ENCODE assay signal across 11 cellular contexts in the genomic region with DNA sequence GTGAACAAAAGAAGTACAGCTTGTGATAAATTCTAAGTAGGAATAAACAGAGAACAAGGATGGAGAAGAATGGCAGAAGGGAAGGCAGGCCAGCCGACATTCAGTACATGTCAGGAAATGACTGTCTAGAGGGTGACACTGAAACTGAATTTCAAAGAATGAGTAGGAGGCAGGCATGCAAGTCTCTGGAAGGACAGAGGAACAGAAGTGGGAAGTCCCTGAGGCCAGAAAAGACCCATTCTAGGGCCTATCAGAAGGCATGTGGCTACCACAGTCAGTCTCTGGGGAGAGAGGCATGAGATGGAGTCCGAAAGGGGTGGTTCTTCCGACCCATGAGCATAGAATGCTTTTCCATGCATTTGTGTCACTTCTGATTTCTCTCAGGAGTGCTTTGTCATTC.
DNase-seq lines count a peak whose midpoint lies in the region; ATAC-seq and TF ChIP-seq lines count a peak whose summit lies in the region.
"Had no signal": no experiment of that assay in that cellular context is flagged by ENCODE, and none has a peak within 500 bp of the region (broad histone marks: within the 10 kb centered on the region; RNA-seq: fewer than 3 reads in every experiment).

No MANE protein-coding gene starts in this region.

- no peaks in the 10 kb centered on the region for H3K4me1 Mint-ChIP-seq in natural killer cell
- H3K4me1 Mint-ChIP-seq: CD14-positive monocyte; central memory CD8-positive, alpha-beta T cell had no signal

- no peak for TF ChIP-seq CTCF in natural killer cell (IDR thresholded peaks at IDR 0.05)

- H3K27me3 Mint-ChIP-seq in natural killer cell (ENCODE audit: low read depth in 2 of 2), result no peaks in the 10 kb centered on the region
- H3K27me3 Mint-ChIP-seq: activated T-cell treated with anti-CD3 and anti-CD28 coated beads, Interleukin-2, amount 50 U/mL, for 24 hours; central memory CD8-positive, alpha-beta T cell had no signal

- H3K27ac Mint-ChIP-seq in natural killer cell, result no peak overlapping the region
- H3K27ac Mint-ChIP-seq: activated T-cell treated with anti-CD3 and anti-CD28 coated beads, Interleukin-2, amount 50 U/mL, for 24 hours; CD14-positive monocyte had no signal

- H3K9me3 Mint-ChIP-seq in natural killer cell, result no peaks in the 10 kb centered on the region
- H3K9me3 Mint-ChIP-seq: activated T-cell treated with anti-CD3 and anti-CD28 coated beads, Interleukin-2, amount 50 U/mL, for 24 hours had no signal

- ATAC-seq in GM18498 (IDR thresholded peaks at IDR 0.05; ENCODE audit: unreplicated experiment), result peak; percentile 90
- ATAC-seq in GM19468 (IDR thresholded peaks at IDR 0.05; ENCODE audit: extremely low read depth, unreplicated experiment), result peak; percentile 54
- peak; percentile 90 for ATAC-seq in HG02981 (IDR thresholded peaks at IDR 0.05; ENCODE audit: unreplicated experiment)
- ATAC-seq in natural killer cell, result no peak

- H3K4me3 Mint-ChIP-seq in natural killer cell, result no peak overlapping the region
- H3K4me3 Mint-ChIP-seq: activated T-cell treated with anti-CD3 and anti-CD28 coated beads, Interleukin-2, amount 50 U/mL, for 24 hours; CD14-positive monocyte; central memory CD8-positive, alpha-beta T cell had no signal

- intact Hi-C loops in natural killer cell (cut with micrococcal nuclease), result no loop called here

- H3K36me3 Mint-ChIP-seq in natural killer cell, result no peaks in the 10 kb centered on the region
- H3K36me3 Mint-ChIP-seq: CD14-positive monocyte had no signal

- DNase-seq in cerebellar cortex (ENCODE audit: low spot score) (peak; percentile 11), D341Med (ENCODE audit: low spot score) (no peak), natural killer cell (no peak), HCEC 1CT (no peak)
- DNase-seq in stimulated activated CD4-positive, alpha-beta T cell treated with anti-CD3 and anti-CD28 coated beads, Interleukin-1b, Interleukin-23, amount 100 ng/mL, for 48 hours, result no peak
- DNase-seq: activated T-cell treated with anti-CD3 and anti-CD28 coated beads, Interleukin-2, amount 50 U/mL, for 24 hours had no signal

Comparison
In these comparisons a context has a peak if more than half of its experiments do, and no peak if none do; other contexts are left out.
1. ATAC-seq: peak in GM18498 (single experiment), GM19468 (single experiment) and HG02981 (single experiment); none in natural killer cell (0 of 3).